Comparison of ENCODE assay signal across 31 cellular contexts in the genomic region with DNA sequence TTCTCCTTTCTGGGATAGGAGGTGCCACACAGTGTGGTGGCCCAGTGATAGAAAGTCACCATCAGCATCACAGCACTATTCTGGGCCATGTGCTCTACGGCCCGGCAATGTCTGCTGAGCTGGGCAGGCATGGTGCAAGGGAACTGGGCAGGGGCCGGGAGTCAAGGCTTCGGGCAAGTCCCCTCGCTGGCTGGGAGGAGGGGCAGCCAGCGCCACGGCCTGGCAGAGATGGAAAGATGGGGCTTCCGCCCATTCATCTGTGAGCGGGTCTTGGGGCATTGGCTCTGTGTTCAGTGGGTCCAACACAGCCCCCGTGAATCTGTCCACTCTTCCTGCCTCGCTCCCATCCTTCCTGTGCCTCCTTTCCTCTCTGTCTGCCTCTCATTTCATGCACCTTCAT. TPM values are rescaled to one million over a fixed set of nuclear protein-coding genes. Genes with fewer than 3 reads are reported as not detected.
"Had no signal": no experiment of that assay in that cellular context is flagged by ENCODE, and none has a peak within 500 bp of the region (broad histone marks: within the 10 kb centered on the region; RNA-seq: fewer than 3 reads in every experiment).

No MANE protein-coding gene starts in this region.

- H3K9ac ChIP-seq: parathyroid adenoma had no signal

- H3K36me3 ChIP-seq: ovary, right lobe of liver, sigmoid colon, stomach, thoracic aorta, thyroid gland, tibial nerve, upper lobe of left lung, vagina had no signal

- H3K4me3 Mint-ChIP-seq: natural killer cell treated with Interleukin-12 subunit alpha and Interleukin-12 subunit beta and Interleukin-15 and Interleukin-18, amount 100 ng/mL, for 72 hours; nephron progenitor cell; stimulated activated effector memory CD8-positive, alpha-beta T cell treated with anti-CD3 and anti-CD28 coated beads, Interleukin-12 subunit alpha, Interleukin-12 subunit beta, amount 100 ng/mL, for 72 hours; stimulated activated naive B cell treated with anti-CD40 and anti-IgM and Interleukin-4, amounts not matched to agents 10 μg/mL and 1 μg/mL and 100 μg/mL, for 72 hours; stimulated activated naive CD8-positive, alpha-beta T cell treated with anti-CD3 and anti-CD28 coated beads, Interleukin-15, Interleukin-2, amounts not matched to agents 100 ng/mL and 50 ng/mL, for 24 hours had no signal

- DNase-seq: nephron progenitor cell; occipital lobe; ovary; posterior cingulate gyrus; psoas muscle; right cardiac atrium; right lobe of liver; sigmoid colon; small intestine; stimulated activated CD4-positive, alpha-beta T cell treated with anti-CD3 and anti-CD28 coated beads, Interleukin-15, amount 100 ng/mL, for 24 hours; stimulated activated CD4-positive, alpha-beta T cell treated with anti-CD3 and anti-CD28 coated beads, Interleukin-2, amount 100 ng/mL, for 24 hours; stimulated activated CD4-positive, alpha-beta T cell treated with anti-CD3 and anti-CD28 coated beads, Interleukin-2, amount 100 ng/mL, for 48 hours; stimulated activated CD4-positive, alpha-beta T cell treated with anti-CD3 and anti-CD28 coated beads, Interleukin-4, amount 100 ng/mL, for 24 hours; stimulated activated naive B cell treated with anti-CD40 and anti-IgM and Interleukin-4, amounts not matched to agents 10 μg/mL and 1 μg/mL and 100 μg/mL, for 72 hours; stimulated activated naive CD4-positive, alpha-beta T cell treated with Interleukin-2 at 50 U/mL for 16 hours; stomach; thyroid gland; upper lobe of left lung had no signal

- H3K27ac ChIP-seq: ovary, parathyroid adenoma, psoas muscle, right lobe of liver, sigmoid colon, stomach, thyroid gland, tibial nerve, upper lobe of left lung, vagina had no signal

- H3K9me3 ChIP-seq: ovary, psoas muscle, right lobe of liver, sigmoid colon, stomach, thoracic aorta, thyroid gland, tibial nerve, upper lobe of left lung, vagina had no signal

- H3K27me3 Mint-ChIP-seq: natural killer cell treated with Interleukin-12 subunit alpha and Interleukin-12 subunit beta and Interleukin-15 and Interleukin-18, amount 100 ng/mL, for 72 hours; progenitor cell of endocrine pancreas; stimulated activated naive CD8-positive, alpha-beta T cell treated with anti-CD3 and anti-CD28 coated beads, Interleukin-15, Interleukin-2, amounts not matched to agents 100 ng/mL and 50 ng/mL, for 24 hours had no signal

- FAIRE-seq: small intestine, urothelium cell line had no signal

- H3K4me1 Mint-ChIP-seq: nephron progenitor cell; neural crest cell; stimulated activated effector memory CD8-positive, alpha-beta T cell treated with anti-CD3 and anti-CD28 coated beads, Interleukin-12 subunit alpha, Interleukin-12 subunit beta, amount 100 ng/mL, for 72 hours had no signal

- H2AFZ ChIP-seq: parathyroid adenoma had no signal

- ATAC-seq: psoas muscle; right lobe of liver; stimulated activated effector memory CD8-positive, alpha-beta T cell treated with anti-CD3 and anti-CD28 coated beads, Interleukin-12 subunit alpha, Interleukin-12 subunit beta, amount 100 ng/mL, for 72 hours; stimulated activated naive B cell treated with anti-CD40 and anti-IgM and Interleukin-4, amounts not matched to agents 10 μg/mL and 1 μg/mL and 100 μg/mL, for 72 hours had no signal

- H3K27me3 ChIP-seq: ovary, right lobe of liver, sigmoid colon, thyroid gland, upper lobe of left lung, vagina had no signal

- H3K27ac Mint-ChIP-seq: natural killer cell treated with Interleukin-12 subunit alpha and Interleukin-12 subunit beta and Interleukin-15 and Interleukin-18, amount 100 ng/mL, for 72 hours; nephron progenitor cell; progenitor cell of endocrine pancreas; stimulated activated effector memory CD8-positive, alpha-beta T cell treated with anti-CD3 and anti-CD28 coated beads, Interleukin-12 subunit alpha, Interleukin-12 subunit beta, amount 100 ng/mL, for 72 hours; stimulated activated naive B cell treated with anti-CD40 and anti-IgM and Interleukin-4, amounts not matched to agents 10 μg/mL and 1 μg/mL and 100 μg/mL, for 72 hours; stimulated activated naive CD8-positive, alpha-beta T cell treated with anti-CD3 and anti-CD28 coated beads, Interleukin-15, Interleukin-2, amounts not matched to agents 100 ng/mL and 50 ng/mL, for 24 hours had no signal

- H3K4me1 ChIP-seq: parathyroid adenoma, psoas muscle, right lobe of liver, sigmoid colon, thyroid gland, vagina had no signal

- H3K79me2 ChIP-seq: parathyroid adenoma had no signal

- H3K36me3 Mint-ChIP-seq: natural killer cell treated with Interleukin-12 subunit alpha and Interleukin-12 subunit beta and Interleukin-15 and Interleukin-18, amount 100 ng/mL, for 72 hours; stimulated activated effector memory CD8-positive, alpha-beta T cell treated with anti-CD3 and anti-CD28 coated beads, Interleukin-12 subunit alpha, Interleukin-12 subunit beta, amount 100 ng/mL, for 72 hours had no signal

- H3K9me3 Mint-ChIP-seq: natural killer cell treated with Interleukin-12 subunit alpha and Interleukin-12 subunit beta and Interleukin-15 and Interleukin-18, amount 100 ng/mL, for 72 hours; neural crest cell; stimulated activated effector memory CD8-positive, alpha-beta T cell treated with anti-CD3 and anti-CD28 coated beads, Interleukin-12 subunit alpha, Interleukin-12 subunit beta, amount 100 ng/mL, for 72 hours; stimulated activated naive B cell treated with anti-CD40 and anti-IgM and Interleukin-4, amounts not matched to agents 10 μg/mL and 1 μg/mL and 100 μg/mL, for 72 hours; stimulated activated naive CD8-positive, alpha-beta T cell treated with anti-CD3 and anti-CD28 coated beads, Interleukin-15, Interleukin-2, amounts not matched to agents 100 ng/mL and 50 ng/mL, for 24 hours had no signal

- H3K4me3 ChIP-seq: ovary, psoas muscle, right lobe of liver, sigmoid colon, stomach, thoracic aorta, thyroid gland, tibial nerve, upper lobe of left lung, vagina had no signal

RNA-seq across cellular contexts. Expression of gene ATP2B3, which starts 7.1 kb away (rescaled TPM):
- total RNA-seq: natural killer cell treated with Interleukin-12 subunit alpha and Interleukin-12 subunit beta and Interleukin-15 and Interleukin-18, amount 100 ng/mL, for 72 hours; osteoblast; right cardiac atrium; subcutaneous adipose tissue; thyroid gland; tibial nerve; ureter had no signal

RNA-seq across cellular contexts. Expression of gene BGN, which starts 15.6 kb away (rescaled TPM):
- total RNA-seq: natural killer cell treated with Interleukin-12 subunit alpha and Interleukin-12 subunit beta and Interleukin-15 and Interleukin-18, amount 100 ng/mL, for 72 hours had no signal
